In genomic region chr12:62686938-62687337, GRCh38 we compare ENCODE assay signal across 35 cellular contexts.
DNase-seq lines count a peak whose midpoint lies in the region; ATAC-seq and TF ChIP-seq lines count a peak whose summit lies in the region.
"Had no signal": no experiment of that assay in that cellular context is flagged by ENCODE, and none has a peak within 500 bp of the region (broad histone marks: within the 10 kb centered on the region; RNA-seq: fewer than 3 reads in every experiment).

No MANE protein-coding gene starts in this region.

- H3K27ac Mint-ChIP-seq in natural killer cell = no peak overlapping the region
- no peak overlapping the region for H3K27ac Mint-ChIP-seq in activated T-cell treated with anti-CD3 and anti-CD28 coated beads, Interleukin-2, amount 50 U/mL, for 72 hours
- H3K27ac Mint-ChIP-seq: activated naive CD8-positive, alpha-beta T cell; CD8-positive, alpha-beta memory T cell had no signal

- H3K4me2 ChIP-seq in GM23248 (ENCODE audit: unreplicated experiment) (peak overlapping the region; percentile 16), osteoblast (ENCODE audit: insufficient read depth, low read length) (no peak overlapping the region)
- H3K4me2 ChIP-seq: A549 had no signal

- peak overlapping the region; percentile 35 for H2AFZ ChIP-seq in GM23248
- peak overlapping the region; percentile 61 for H2AFZ ChIP-seq in osteoblast (ENCODE audit: low read length)

- H4K20me1 ChIP-seq in GM23248 (ENCODE audit: insufficient read depth) = no peaks in the 10 kb centered on the region
- H4K20me1 ChIP-seq in osteoblast (ENCODE audit: insufficient read depth, low read length) = no peaks in the 10 kb centered on the region

- H3K4me1 Mint-ChIP-seq in natural killer cell = no peaks in the 10 kb centered on the region
- H3K4me1 Mint-ChIP-seq in activated T-cell treated with anti-CD3 and anti-CD28 coated beads, Interleukin-2, amount 50 U/mL, for 72 hours (ENCODE audit: low read depth) = no peaks in the 10 kb centered on the region
- H3K4me1 Mint-ChIP-seq: CD8-positive, alpha-beta memory T cell had no signal

- H3K4me1 ChIP-seq in GM23248 (ENCODE audit: insufficient read depth) (peaks cover 45% of the 10 kb centered on the region), osteoblast (ENCODE audit: insufficient read depth, low read length) (peaks cover 39% of the 10 kb centered on the region)
- H3K4me1 ChIP-seq: A549, SJCRH30, upper lobe of right lung had no signal

- no peaks in the 10 kb centered on the region for H3K27me3 ChIP-seq in GM23248 (replicated peaks; ENCODE audit: insufficient read depth)
- H3K27me3 ChIP-seq in osteoblast (ENCODE audit: insufficient read depth, low read length) = no peaks in the 10 kb centered on the region
- H3K27me3 ChIP-seq: heart right ventricle, right lobe of liver, SJCRH30, upper lobe of right lung had no signal

- H3K4me3 Mint-ChIP-seq in natural killer cell = no peak overlapping the region
- H3K4me3 Mint-ChIP-seq in activated T-cell treated with anti-CD3 and anti-CD28 coated beads, Interleukin-2, amount 50 U/mL, for 72 hours = no peak overlapping the region
- H3K4me3 Mint-ChIP-seq: activated naive CD8-positive, alpha-beta T cell; CD8-positive, alpha-beta memory T cell had no signal

- intact Hi-C loops in natural killer cell (cut with micrococcal nuclease) = no loop called here

- H3F3A ChIP-seq in GM23248 (ENCODE audit: insufficient read depth) = peaks cover 39% of the 10 kb centered on the region

- H3K9ac ChIP-seq in GM23248 = no peak overlapping the region

- no peaks in the 10 kb centered on the region for H3K9me3 Mint-ChIP-seq in natural killer cell
- H3K9me3 Mint-ChIP-seq in activated T-cell treated with anti-CD3 and anti-CD28 coated beads, Interleukin-2, amount 50 U/mL, for 72 hours = no peaks in the 10 kb centered on the region
- H3K9me3 Mint-ChIP-seq: CD8-positive, alpha-beta memory T cell had no signal

- in situ Hi-C loops in GM23248 (cut with MboI) = no loop called here

- peaks cover 0 to 8% of the 10 kb centered on the region in 2 donors for H3K27me3 Mint-ChIP-seq in natural killer cell (ENCODE audit: low read depth in 2 of 2)
- H3K27me3 Mint-ChIP-seq in activated T-cell treated with anti-CD3 and anti-CD28 coated beads, Interleukin-2, amount 50 U/mL, for 72 hours (ENCODE audit: low read depth) = peaks cover 11% of the 10 kb centered on the region
- H3K27me3 Mint-ChIP-seq: activated naive CD8-positive, alpha-beta T cell had no signal

- H3K9me3 ChIP-seq in GM23248 (ENCODE audit: low read depth) (no peaks in the 10 kb centered on the region), osteoblast (ENCODE audit: low read depth, low read length) (no peaks in the 10 kb centered on the region)
- H3K9me3 ChIP-seq: A549, heart right ventricle, right lobe of liver, SJCRH30, upper lobe of right lung had no signal

- no peak for TF ChIP-seq CTCF in osteoblast (IDR thresholded peaks at IDR 0.05; ENCODE audit: extremely low read depth, low read depth, low read length)
- TF ChIP-seq CTCF in natural killer cell (IDR thresholded peaks at IDR 0.05) = no peak

- H3K36me3 ChIP-seq in GM23248 (ENCODE audit: low read depth) (no peaks in the 10 kb centered on the region), osteoblast (ENCODE audit: insufficient read depth, low read length) (peaks cover 5% of the 10 kb centered on the region)
- H3K36me3 ChIP-seq: right lobe of liver, SJCRH30, upper lobe of right lung had no signal

- no peak overlapping the region for H3K4me3 ChIP-seq in GM23248
- no peak overlapping the region for H3K4me3 ChIP-seq in osteoblast (ENCODE audit: insufficient read depth, low read length)
- H3K4me3 ChIP-seq: A549, heart right ventricle, right lobe of liver, SJCRH30, upper lobe of right lung had no signal

- DNase-seq in AG08396 (ENCODE audit: low spot score) (peak; percentile 20), GM23248 (peak; percentile 71), astrocyte of the hippocampus (ENCODE audit: low read depth, low spot score) (peak; percentile 53), osteoblast (ENCODE audit: insufficient read length, low spot score, missing footprints) (no peak), natural killer cell (no peak)
- no peak for DNase-seq in activated T-cell treated with anti-CD3 and anti-CD28 coated beads, Interleukin-2, amount 50 U/mL, for 72 hours
- DNase-seq in stimulated activated CD8-positive, alpha-beta memory T cell treated with anti-CD3 and anti-CD28 coated beads, Interleukin-4, amount 100 ng/mL, for 48 hours = no peak
- DNase-seq: activated CD4-positive, alpha-beta T cell treated with anti-CD3 and anti-CD28 coated beads for 48 hours; activated effector memory CD4-positive, alpha-beta T cell treated with anti-CD3 and anti-CD28 coated beads, Interleukin-2, amount 50 U/mL, for 16 hours; activated T-cell treated with anti-CD3 and anti-CD28 coated beads for 4 hours; aorta; CD8-positive, alpha-beta memory T cell; central memory CD4-positive, alpha-beta T cell; cortex of kidney; effector memory CD4-positive, alpha-beta T cell; foreskin melanocyte; heart right ventricle; kidney; left ventricle myocardium superior; NCI-H1092; NCI-H1694 treated with DMSO at 0.1 percent for 48 hours; NCI-H446; NCI-H82; right lobe of liver; SJCRH30; stimulated activated CD4-positive, alpha-beta T cell treated with anti-CD3 and anti-CD28 coated beads, Interleukin-12 subunit alpha, Interleukin-12 subunit beta, amount 100 ng/mL, for 4 hours; stimulated activated CD4-positive, alpha-beta T cell treated with anti-CD3 and anti-CD28 coated beads, Interleukin-4, amount 100 ng/mL, for 1 hour; substantia nigra; T1000; upper lobe of right lung; WERI-Rb-1 had no signal

- ATAC-seq in natural killer cell (no peak), GM18858 (IDR thresholded peaks at IDR 0.05; ENCODE audit: unreplicated experiment) (no peak)
- ATAC-seq in activated T-cell treated with anti-CD3 and anti-CD28 coated beads, Interleukin-2, amount 50 U/mL, for 72 hours (replicated peaks in 1 of 2) = no peak
- ATAC-seq: A549, heart right ventricle, left ventricle myocardium superior, right lobe of liver, upper lobe of right lung had no signal

- H3K79me2 ChIP-seq in GM23248 (ENCODE audit: insufficient read depth) (no peaks in the 10 kb centered on the region), osteoblast (ENCODE audit: insufficient read depth, low read length) (no peaks in the 10 kb centered on the region)

- no peaks in the 10 kb centered on the region for H3K36me3 Mint-ChIP-seq in natural killer cell
- no peaks in the 10 kb centered on the region for H3K36me3 Mint-ChIP-seq in activated T-cell treated with anti-CD3 and anti-CD28 coated beads, Interleukin-2, amount 50 U/mL, for 72 hours (ENCODE audit: insufficient read depth in 2 of 2)
- H3K36me3 Mint-ChIP-seq: activated naive CD8-positive, alpha-beta T cell; CD8-positive, alpha-beta memory T cell had no signal

- WGBS in GM23248 (ENCODE audit: low coverage in 1 of 2, low lambda C conversion rate in 2 of 2, missing lambda C conversion rate in 2 of 2), 2 experiments = 10 to 22% methylated on average over 3 of the region's 3 CpGs

- no peaks in the 10 kb centered on the region for H3K9me2 ChIP-seq in GM23248 (ENCODE audit: insufficient read depth)

- H3K27ac ChIP-seq in GM23248 (peak overlapping the region; percentile 57), osteoblast (ENCODE audit: low read depth, low read length) (peak overlapping the region; percentile 50)
- H3K27ac ChIP-seq: A549, epithelial cell of prostate, right lobe of liver, SJCRH30, upper lobe of right lung, WERI-Rb-1 had no signal

Comparison
In these comparisons a context has a peak if more than half of its experiments do, and no peak if none do; other contexts are left out.
1. DNase-seq: peak in AG08396 (single experiment), GM23248 (single experiment) and astrocyte of the hippocampus (single experiment); none in osteoblast (single experiment), natural killer cell (single experiment), activated T-cell treated with anti-CD3 and anti-CD28 coated beads, Interleukin-2, amount 50 U/mL, for 72 hours (0 of 2) and stimulated activated CD8-positive, alpha-beta memory T cell treated with anti-CD3 and anti-CD28 coated beads, Interleukin-4, amount 100 ng/mL, for 48 hours (single experiment).